8 cellular contexts compared by ENCODE assay signal in the genomic region with DNA sequence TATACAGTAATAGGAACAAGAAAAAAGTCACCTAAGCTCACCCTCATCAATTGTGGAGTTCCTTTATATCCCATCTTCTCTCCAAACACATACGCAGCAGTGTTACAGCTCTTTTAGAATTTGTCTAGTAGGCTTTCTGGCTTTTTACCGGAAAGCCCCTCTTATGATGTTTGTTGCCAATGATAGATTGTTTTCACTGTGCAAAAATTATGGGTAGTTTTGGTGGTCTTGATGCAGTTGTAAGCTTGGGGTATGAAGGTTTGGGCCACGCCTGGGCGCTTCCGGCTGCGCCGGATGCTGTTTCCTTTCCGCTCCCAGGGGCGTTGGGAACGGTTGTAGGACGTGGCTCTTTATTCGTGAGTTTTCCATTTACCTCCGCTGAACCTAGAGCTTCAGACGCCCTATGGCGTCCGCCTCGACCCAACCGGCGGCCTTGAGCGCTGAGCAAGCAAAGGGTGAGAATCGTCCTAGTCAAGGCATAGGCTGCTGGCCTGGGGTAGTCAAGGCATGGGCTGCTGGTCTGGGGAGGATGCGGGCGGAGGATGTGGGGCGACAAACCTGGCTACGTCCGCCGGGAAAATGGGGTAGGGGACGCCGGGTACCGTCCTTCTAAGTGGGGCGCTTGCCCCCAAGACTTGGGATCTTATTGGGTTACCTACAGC.
A peak's percentile ranks its signal among the peaks of the same experiment; 100 is the strongest.
DNase-seq lines count a peak whose midpoint lies in the region; ATAC-seq and TF ChIP-seq lines count a peak whose summit lies in the region.

A gene with protein sequence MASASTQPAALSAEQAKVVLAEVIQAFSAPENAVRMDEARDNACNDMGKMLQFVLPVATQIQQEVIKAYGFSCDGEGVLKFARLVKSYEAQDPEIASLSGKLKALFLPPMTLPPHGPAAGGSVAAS (plus strand): TSS at position 304 of the 662 bp plus-strand sequence. CDS start 100 bp downstream, at position 404.
A gene (plus strand): TSS at position 98 of the 662 bp plus-strand sequence.

- peaks cover 46% of the 10 kb centered on the region for H3K4me1 Mint-ChIP-seq in T-helper 1 cell treated with Interleukin-12 subunit alpha and Interleukin-12 subunit beta and Interleukin-4 antibody, amounts not matched to agents 30 μg/mL and 1 μg/mL, for 36 hours (ENCODE audit: low read depth)

- peak within 1 kb of the TSS; percentile 96 for H3K27ac Mint-ChIP-seq in T-helper 1 cell treated with Interleukin-12 subunit alpha and Interleukin-12 subunit beta and Interleukin-4 antibody, amounts not matched to agents 30 μg/mL and 1 μg/mL, for 36 hours

- peak within 1 kb of the TSS; percentile 85 for H3K4me3 Mint-ChIP-seq in T-helper 1 cell treated with Interleukin-12 subunit alpha and Interleukin-12 subunit beta and Interleukin-4 antibody, amounts not matched to agents 30 μg/mL and 1 μg/mL, for 36 hours

- H3K9me3 Mint-ChIP-seq in T-helper 1 cell treated with Interleukin-12 subunit alpha and Interleukin-12 subunit beta and Interleukin-4 antibody, amounts not matched to agents 30 μg/mL and 1 μg/mL, for 36 hours = no peaks in the 10 kb centered on the region

- no peak for TF ChIP-seq CTCF in retinal pigment epithelial cell (conservative IDR thresholded peaks at IDR 0.05; ENCODE audit: low read depth, low read length)

- peaks cover 7% of the 10 kb centered on the region for H3K36me3 Mint-ChIP-seq in T-helper 1 cell treated with Interleukin-12 subunit alpha and Interleukin-12 subunit beta and Interleukin-4 antibody, amounts not matched to agents 30 μg/mL and 1 μg/mL, for 36 hours (ENCODE audit: low read depth)

- no peaks in the 10 kb centered on the region for H3K27me3 Mint-ChIP-seq in T-helper 1 cell treated with Interleukin-12 subunit alpha and Interleukin-12 subunit beta and Interleukin-4 antibody, amounts not matched to agents 30 μg/mL and 1 μg/mL, for 36 hours (ENCODE audit: low read depth)

- ATAC-seq in GM18511 (IDR thresholded peaks at IDR 0.05; ENCODE audit: unreplicated experiment) (peak; percentile 32), HG02938 (IDR thresholded peaks at IDR 0.05; ENCODE audit: unreplicated experiment) (peak; percentile 31)

- peak within 1 kb of the TSS; percentile 69 for H3K4me3 ChIP-seq in retinal pigment epithelial cell (ENCODE audit: low read length)

- peak; percentile 99 for DNase-seq in NCI-H1694 treated with DMSO at 0.1 percent for 48 hours (lab: John Stamatoyannopoulos, UW)
- peak; percentile 90 for DNase-seq in astrocyte of the hippocampus (ENCODE audit: low read depth, low spot score)
- DNase-seq in hepatic stellate cell (ENCODE audit: low spot score) = peak; percentile 85
- peak; percentile 85 for DNase-seq in retinal pigment epithelial cell (ENCODE audit: low read depth)
- no peak for DNase-seq in iPS-NIHi11 (ENCODE audit: low spot score)
